12 cellular contexts compared by ENCODE assay signal in the genomic region with DNA sequence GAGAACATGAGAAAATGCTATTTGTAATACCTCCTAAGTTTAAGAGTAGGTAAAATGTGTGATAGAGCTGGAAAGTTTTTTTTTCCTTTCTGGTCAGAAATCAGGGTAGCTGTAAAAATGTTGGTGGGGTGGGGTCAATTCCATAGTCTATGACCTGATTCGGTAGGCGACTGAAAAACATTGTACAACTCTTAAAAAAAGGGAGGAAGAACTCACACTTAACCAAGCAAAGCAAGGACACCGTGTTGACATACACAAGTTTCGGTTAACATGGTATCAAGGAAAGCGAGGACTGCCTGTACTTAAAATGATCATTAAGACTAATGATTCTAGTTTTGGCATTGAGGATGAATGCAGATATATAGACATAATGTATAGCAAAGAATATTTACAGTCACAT. TPM values are rescaled to one million over a fixed set of nuclear protein-coding genes. Genes with fewer than 3 reads are reported as not detected.
DNase-seq lines count a peak whose midpoint lies in the region; ATAC-seq and TF ChIP-seq lines count a peak whose summit lies in the region.
"Had no signal": no experiment of that assay in that cellular context is flagged by ENCODE, and none has a peak within 500 bp of the region (broad histone marks: within the 10 kb centered on the region; RNA-seq: fewer than 3 reads in every experiment).

No MANE protein-coding gene starts in this region.

- no peak overlapping the region for H3K23ac ChIP-seq in trophoblast cell (ENCODE audit: low read length)

- H3K79me2 ChIP-seq in SK-N-SH (ENCODE audit: insufficient read depth) = peaks cover 47% of the 10 kb centered on the region
- H3K79me2 ChIP-seq in KMS-11 (ENCODE audit: insufficient read depth, low read depth) = peaks cover 36% of the 10 kb centered on the region
- H3K79me2 ChIP-seq in trophoblast cell (ENCODE audit: control insufficient read depth, insufficient read depth, low read length, poor library complexity) = peaks cover 5% of the 10 kb centered on the region

- no peaks in the 10 kb centered on the region for H3K9me2 ChIP-seq in SK-N-SH

- H3K36me3 Mint-ChIP-seq in activated naive CD8-positive, alpha-beta T cell treated with anti-CD3 and anti-CD28 coated beads, Interleukin-2, amount 50 U/mL, for 24 hours (ENCODE audit: low read depth) = peaks cover 2% of the 10 kb centered on the region

- H3K27ac ChIP-seq in SK-N-SH (ENCODE audit: low read depth in 2 of 2, low read length in 1 of 2) = peak overlapping the region in 1 of 2 experiments; percentile 86; a peak in 1 of 4 replicates
- H3K27ac ChIP-seq in KMS-11 = no peak overlapping the region
- peak overlapping the region; percentile 98 for H3K27ac ChIP-seq in neutrophil
- no peak overlapping the region for H3K27ac ChIP-seq in trophoblast cell (ENCODE audit: low read depth, low read length)
- H3K27ac ChIP-seq: 22Rv1 had no signal

- no peak for TF ChIP-seq RAD21 in SK-N-SH (IDR thresholded peaks at IDR 0.05; ENCODE audit: low read length)

- H3K18ac ChIP-seq in trophoblast cell (ENCODE audit: low read length) = no peak overlapping the region

- no peak overlapping the region; the same call in 1 of the 2 replicates for H2AFZ ChIP-seq in SK-N-SH (ENCODE audit: low read depth)
- no peak overlapping the region for H2AFZ ChIP-seq in KMS-11 (ENCODE audit: low read depth)
- H2AFZ ChIP-seq in trophoblast cell (ENCODE audit: insufficient read depth, low read length, poor library complexity) = no peak overlapping the region

- no peak overlapping the region for H4K12ac ChIP-seq in trophoblast cell (ENCODE audit: low read depth, low read length)

- H3K27ac Mint-ChIP-seq in activated naive CD8-positive, alpha-beta T cell treated with anti-CD3 and anti-CD28 coated beads, Interleukin-2, amount 50 U/mL, for 24 hours = no peak overlapping the region

- no peak overlapping the region for H3K4ac ChIP-seq in trophoblast cell (ENCODE audit: low read depth, low read length)

- H3K4me3 Mint-ChIP-seq in activated naive CD8-positive, alpha-beta T cell treated with anti-CD3 and anti-CD28 coated beads, Interleukin-2, amount 50 U/mL, for 24 hours = peak overlapping the region; percentile 0

- H3K4me1 ChIP-seq in SK-N-SH (ENCODE audit: control insufficient read depth in 1 of 2, insufficient read depth in 2 of 2, low read depth in 1 of 2, low read length in 1 of 2) (peaks cover 0 to 13% of the 10 kb centered on the region in 2 experiments; a peak in 3 of 4 replicates), KMS-11 (ENCODE audit: low read depth, poor library complexity, severe bottlenecking) (peaks cover 15% of the 10 kb centered on the region), neutrophil (ENCODE audit: control insufficient read depth in 1 of 2, insufficient read depth in 1 of 2, low read depth in 1 of 2, low read length in 1 of 2) (peaks cover 29 to 30% of the 10 kb centered on the region in 2 experiments), trophoblast cell (ENCODE audit: control insufficient read depth in 1 of 2, insufficient read depth in 2 of 2, low read length in 2 of 2) (peaks cover 7% of the 10 kb centered on the region in 2 experiments)

- peaks cover 27% of the 10 kb centered on the region for H3K4me1 Mint-ChIP-seq in activated naive CD8-positive, alpha-beta T cell treated with anti-CD3 and anti-CD28 coated beads, Interleukin-2, amount 50 U/mL, for 24 hours

- no peak for TF ChIP-seq EP300 in SK-N-SH (IDR thresholded peaks at IDR 0.05; ENCODE audit: borderline replicate concordance in 1 of 2, low read depth in 1 of 2, low read length in 1 of 2)

- H4K8ac ChIP-seq in trophoblast cell (ENCODE audit: low read depth, low read length) = no peak overlapping the region

- no peak for ATAC-seq in SK-N-SH treated with all-trans-retinoic acid at 6 μM for 48 hours
- no peak for ATAC-seq in activated naive CD8-positive, alpha-beta T cell treated with anti-CD3 and anti-CD28 coated beads, Interleukin-2, amount 50 U/mL, for 24 hours

- H3K4me2 ChIP-seq in SK-N-SH (0 out of 2 replicates have a peak overlapping the region, but pooled peaks have one; percentile 77), KMS-11 (peak overlapping the region; percentile 55; the same call in 1 of the 2 replicates), trophoblast cell (ENCODE audit: low read length) (no peak overlapping the region)

- no peak overlapping the region for H2BK120ac ChIP-seq in trophoblast cell (ENCODE audit: insufficient read depth, low read length, poor library complexity)

- no peak for DNase-seq in SK-N-SH
- DNase-seq in activated naive CD8-positive, alpha-beta T cell treated with anti-CD3 and anti-CD28 coated beads, Interleukin-2, amount 50 U/mL, for 24 hours = no peak
- no peak for DNase-seq in trophoblast cell
- DNase-seq in hypothalamus (lab: John Stamatoyannopoulos, UW) = no peak
- DNase-seq in H7 = no peak
- DNase-seq: foreskin melanocyte, kidney, thyroid gland had no signal

- H4K91ac ChIP-seq in trophoblast cell (ENCODE audit: low read depth, low read length) = no peak overlapping the region

- H2BK5ac ChIP-seq in trophoblast cell (ENCODE audit: low read depth, low read length, poor library complexity) = no peak overlapping the region

- no peaks in the 10 kb centered on the region for H3K9me3 Mint-ChIP-seq in activated naive CD8-positive, alpha-beta T cell treated with anti-CD3 and anti-CD28 coated beads, Interleukin-2, amount 50 U/mL, for 24 hours

- no peaks in the 10 kb centered on the region for H3K36me3 ChIP-seq in SK-N-SH (replicated peaks in 1 of 2; ENCODE audit: control insufficient read depth in 1 of 2, insufficient read depth in 2 of 2, low read length in 1 of 2)
- H3K36me3 ChIP-seq in KMS-11 (ENCODE audit: insufficient read depth) = no peaks in the 10 kb centered on the region
- H3K36me3 ChIP-seq in neutrophil = no peaks in the 10 kb centered on the region
- H3K36me3 ChIP-seq in trophoblast cell (ENCODE audit: control insufficient read depth in 1 of 2, insufficient read depth in 2 of 2, low read length in 2 of 2) = no peaks in the 10 kb centered on the region
- no peaks in the 10 kb centered on the region for H3K36me3 ChIP-seq in H7 (replicated peaks; ENCODE audit: control insufficient read depth, insufficient read depth, low read length)
- H3K36me3 ChIP-seq: thyroid gland had no signal

- H3K27me3 Mint-ChIP-seq in activated naive CD8-positive, alpha-beta T cell treated with anti-CD3 and anti-CD28 coated beads, Interleukin-2, amount 50 U/mL, for 24 hours = peaks cover 2% of the 10 kb centered on the region

- H3K4me3 ChIP-seq in SK-N-SH (ENCODE audit: low read depth in 2 of 2, low read length in 1 of 2) = peak overlapping the region in 1 of 2 experiments; percentile 25; a peak in 1 of 4 replicates
- H3K4me3 ChIP-seq in KMS-11 (IDR thresholded peaks at IDR 0.05; ENCODE audit: insufficient read depth, low read depth, low read length) = no peak overlapping the region
- no peak overlapping the region for H3K4me3 ChIP-seq in neutrophil (ENCODE audit: low read depth in 1 of 2, low read length in 1 of 2)
- H3K4me3 ChIP-seq in trophoblast cell (ENCODE audit: low read depth, low read length) = no peak overlapping the region
- H3K4me3 ChIP-seq in H7 (ENCODE audit: insufficient read depth, low read depth, low read length) = no peak overlapping the region
- H3K4me3 ChIP-seq: thyroid gland had no signal

- H3K9ac ChIP-seq in SK-N-SH (no peak overlapping the region), KMS-11 (no peak overlapping the region), trophoblast cell (ENCODE audit: low read length) (no peak overlapping the region)

- H3K79me1 ChIP-seq in trophoblast cell (ENCODE audit: low read length) = peaks cover 5% of the 10 kb centered on the region

- H3K14ac ChIP-seq in trophoblast cell (ENCODE audit: low read length) = no peak overlapping the region

- H2AK5ac ChIP-seq in trophoblast cell (ENCODE audit: low read length) = no peak overlapping the region

- CTCF ChIA-PET in SK-N-SH (lab: Yijun Ruan, JAX) = interaction anchor here (1.2 to 2.3 kb wide), 2 partner anchors 12 to 565 kb away, joined by 3 to 6 read pairs; no protein-coding TSS in a partner anchor

- WGBS in SK-N-SH (ENCODE audit: low lambda C conversion rate) = 98% methylated on average over 5 of the region's 5 CpGs
- WGBS in trophoblast cell (ENCODE audit: extremely low coverage, insufficient coverage, insufficient read length) = no CpG with 5 or more reads among the region's 5 CpGs

- no peaks in the 10 kb centered on the region for H3K27me3 ChIP-seq in SK-N-SH (ENCODE audit: insufficient read depth)
- no peaks in the 10 kb centered on the region for H3K27me3 ChIP-seq in KMS-11 (ENCODE audit: insufficient read depth, low read depth)
- H3K27me3 ChIP-seq in neutrophil = no peaks in the 10 kb centered on the region
- H3K27me3 ChIP-seq in trophoblast cell (ENCODE audit: insufficient read depth, low read length) = peaks cover 23% of the 10 kb centered on the region
- peaks cover 27% of the 10 kb centered on the region for H3K27me3 ChIP-seq in H7 (ENCODE audit: control insufficient read depth, insufficient read depth, low read length)
- H3K27me3 ChIP-seq: thyroid gland had no signal

- TF ChIP-seq CTCF in SK-N-SH (IDR thresholded peaks at IDR 0.05) = no peak
- no peak for TF ChIP-seq CTCF in KMS-11 (conservative IDR thresholded peaks at IDR 0.05; ENCODE audit: low read depth, low read length)
- no peak for TF ChIP-seq CTCF in neutrophil (IDR thresholded peaks at IDR 0.05)

- H2BK12ac ChIP-seq in trophoblast cell (ENCODE audit: low read length) = no peak overlapping the region

- no peaks in the 10 kb centered on the region for H3K9me3 ChIP-seq in SK-N-SH
- H3K9me3 ChIP-seq in neutrophil = no peaks in the 10 kb centered on the region
- H3K9me3 ChIP-seq in trophoblast cell (ENCODE audit: insufficient read depth, low read depth, low read length) = peaks cover 1% of the 10 kb centered on the region
- H3K9me3 ChIP-seq: thyroid gland had no signal

- POLR2A ChIA-PET in SK-N-SH (lab: Yijun Ruan, JAX) = no interaction called here

- H3F3A ChIP-seq in SK-N-SH (replicated peaks; ENCODE audit: insufficient read depth) = peaks cover 24% of the 10 kb centered on the region

- H4K20me1 ChIP-seq in SK-N-SH (ENCODE audit: insufficient read depth) = no peaks in the 10 kb centered on the region
- H4K20me1 ChIP-seq in KMS-11 (ENCODE audit: insufficient read depth) = 0 out of 2 replicates have a peak, but pooled peaks cover 8% of the 10 kb centered on the region

TF ChIP-seq in SK-N-SH, 30 proteins besides CTCF, POLR2A, EP300 and RAD21 (continues in another document):
- no peak for TF ChIP-seq JUND (IDR thresholded peaks at IDR 0.05)
- TF ChIP-seq GATA2 (CRISPR knock-in tag; IDR thresholded peaks at IDR 0.05) = no peak
- no peak for TF ChIP-seq TEAD4 (IDR thresholded peaks at IDR 0.05; ENCODE audit: borderline replicate concordance, insufficient read depth)

TF ChIP-seq in SK-N-SH treated with all-trans-retinoic acid at 6 μM for 48 hours, 23 proteins besides CTCF, POLR2A, EP300 and RAD21 (continues in another document):
- TF ChIP-seq ZNF565 (CRISPR knock-in tag; conservative IDR thresholded peaks at IDR 0.05; ENCODE audit: low read depth) (no peak), ISL1 (CRISPR knock-in tag; IDR thresholded peaks at IDR 0.05) (no peak), SNAI2 (CRISPR knock-in tag; IDR thresholded peaks at IDR 0.05) (no peak)

RNA-seq across cellular contexts. Expression of gene ZEB1, which starts 1.8 kb away (rescaled TPM):
- 5.4 and 6.6 TPM in 2 replicates for polyA plus RNA-seq in SK-N-SH (2012; rRNA removed)
- 8.1 and 9.7 TPM in 2 replicates for polyA plus RNA-seq in SK-N-SH (2012; cell fraction: cytosol; rRNA removed)
- polyA plus RNA-seq in SK-N-SH (2012; cell fraction: nucleus; rRNA removed) = 5.9 and 11.2 TPM in 2 replicates
- polyA plus RNA-seq in trophoblast cell (2013) = 0.41 and 0.49 TPM in 2 replicates
- total RNA-seq in H7 (2014; rRNA removed; shearing (Covaris generic)) = 6.8 and 9.4 TPM in 2 replicates
